In genomic region chr6:17962436-17963031, GRCh38 we compare ENCODE assay signal across 8 cellular contexts. TPM values are rescaled to one million over a fixed set of nuclear protein-coding genes. Genes with fewer than 3 reads are reported as not detected.
DNase-seq lines count a peak whose midpoint lies in the region; ATAC-seq and TF ChIP-seq lines count a peak whose summit lies in the region.

No MANE protein-coding gene starts in this region.

- no peaks in the 10 kb centered on the region for H3K9me3 ChIP-seq in left lung

- TF ChIP-seq CTCF in left lung (IDR thresholded peaks at IDR 0.05) (no peak), GM20000 (IDR thresholded peaks at IDR 0.05; ENCODE audit: extremely low read depth, missing control alignments) (no peak)

- no peaks in the 10 kb centered on the region for H3K36me3 ChIP-seq in left lung

- intact Hi-C loops in left lung (cut with DNase I), result no loop called here

- DNase-seq in AG08395 (ENCODE audit: low spot score) (peak; percentile 98), NCI-H1694 (lab: John Stamatoyannopoulos, UW) (peak; percentile 46), cerebellar cortex (ENCODE audit: low spot score) (peak; percentile 57), left lung (peak in 1 of 2 donors; percentile 72), NCI-H345 (lab: John Stamatoyannopoulos, UW) (no peak), NCI-H345 treated with DMSO at 0.1 percent for 48 hours (lab: John Stamatoyannopoulos, UW; ENCODE audit: unreplicated experiment) (no peak), GM20000 (ENCODE audit: low spot score) (no peak)
- no peak for DNase-seq in activated T-cell treated with anti-CD3 and anti-CD28 coated beads, Interleukin-2, amount 50 U/mL, for 48 hours

- H3K4me3 ChIP-seq in left lung, result no peak overlapping the region

- H3K27ac ChIP-seq in left lung, result peak overlapping the region in 1 of 2 donors; percentile 0

- peaks cover 5 to 42% of the 10 kb centered on the region in 2 donors for H3K4me1 ChIP-seq in left lung

- ATAC-seq in left lung, result peak; percentile 86

- no peaks in the 10 kb centered on the region for H3K27me3 ChIP-seq in left lung

RNA-seq across cellular contexts. Expression of gene KIF13A, which starts 24.9 kb away (rescaled TPM):
- total RNA-seq in left lung, result 10 to 100 TPM; 42.7 to 49.3 TPM

Comparison
In these comparisons a context has a peak if more than half of its experiments do, and no peak if none do; other contexts are left out.
1. DNase-seq: peak in AG08395 (single experiment), NCI-H1694 (single experiment) and cerebellar cortex (single experiment); none in NCI-H345 (single experiment), NCI-H345 treated with DMSO at 0.1 percent for 48 hours (single experiment), activated T-cell treated with anti-CD3 and anti-CD28 coated beads, Interleukin-2, amount 50 U/mL, for 48 hours (0 of 2) and GM20000 (single experiment).